In the genomic region with DNA sequence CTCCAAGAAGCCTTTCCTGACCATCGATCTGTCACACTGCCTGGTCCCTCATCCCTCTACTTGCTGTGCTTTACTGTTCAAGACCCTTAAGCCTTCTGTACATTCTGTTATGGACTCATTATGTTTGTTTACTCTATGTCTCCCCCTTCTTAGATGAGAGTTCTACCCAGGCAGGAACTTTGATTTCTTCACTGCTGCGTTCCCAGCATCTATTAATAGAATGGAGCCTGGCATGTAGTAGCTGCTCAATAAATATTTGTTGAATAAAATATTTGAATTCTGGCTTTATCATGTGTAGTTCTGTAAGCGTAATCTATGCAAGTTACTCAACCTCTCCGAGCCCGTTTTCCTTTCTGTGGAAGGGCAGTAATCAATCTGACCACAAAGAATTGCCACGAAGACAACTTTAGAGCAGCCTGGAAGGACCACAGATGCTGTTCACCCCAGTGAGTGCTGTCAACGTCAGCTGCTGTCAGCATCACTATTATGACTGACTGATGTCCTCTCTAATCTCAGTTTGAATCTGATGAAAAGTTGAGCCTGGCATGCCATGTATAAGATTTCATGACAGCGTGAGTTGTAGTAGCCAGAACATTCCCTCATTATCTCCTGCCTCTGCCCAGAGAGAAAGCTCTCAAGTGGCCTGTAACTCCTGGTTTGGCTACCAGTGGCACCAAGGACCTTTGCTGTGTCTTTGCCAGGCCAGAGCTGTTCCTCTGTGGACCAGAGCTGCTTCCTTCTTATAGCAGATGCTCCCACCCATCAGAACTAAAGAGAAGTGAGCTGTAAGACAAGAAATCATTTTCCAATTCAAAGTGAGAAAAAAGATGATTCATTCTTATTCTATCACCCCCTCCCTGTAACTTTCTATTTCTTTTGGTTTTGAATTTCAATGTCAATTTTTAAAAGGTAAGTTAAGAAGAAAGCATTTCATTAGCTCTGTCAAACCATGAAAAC, we compare ENCODE assay signal across 2 cellular contexts.
TF ChIP-seq lines count a peak whose summit lies in the region.

No MANE protein-coding gene starts in this region.

TF ChIP-seq in GM12878, 131 proteins besides CTCF, POLR2A, EP300 and RAD21:
- peak; percentile 28; the same call in 1 of the 2 replicates for TF ChIP-seq RUNX3 (IDR thresholded peaks at IDR 0.05; ENCODE audit: low read length)
- TF ChIP-seq, protein P1, sequence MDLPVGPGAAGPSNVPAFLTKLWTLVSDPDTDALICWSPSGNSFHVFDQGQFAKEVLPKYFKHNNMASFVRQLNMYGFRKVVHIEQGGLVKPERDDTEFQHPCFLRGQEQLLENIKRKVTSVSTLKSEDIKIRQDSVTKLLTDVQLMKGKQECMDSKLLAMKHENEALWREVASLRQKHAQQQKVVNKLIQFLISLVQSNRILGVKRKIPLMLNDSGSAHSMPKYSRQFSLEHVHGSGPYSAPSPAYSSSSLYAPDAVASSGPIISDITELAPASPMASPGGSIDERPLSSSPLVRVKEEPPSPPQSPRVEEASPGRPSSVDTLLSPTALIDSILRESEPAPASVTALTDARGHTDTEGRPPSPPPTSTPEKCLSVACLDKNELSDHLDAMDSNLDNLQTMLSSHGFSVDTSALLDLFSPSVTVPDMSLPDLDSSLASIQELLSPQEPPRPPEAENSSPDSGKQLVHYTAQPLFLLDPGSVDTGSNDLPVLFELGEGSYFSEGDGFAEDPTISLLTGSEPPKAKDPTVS (IDR thresholded peaks at IDR 0.05; ENCODE audit: low read depth, low read length): no peak

TF ChIP-seq in SK-N-SH, 30 proteins besides CTCF, POLR2A, EP300 and RAD21:
- TF ChIP-seq ELF1 (IDR thresholded peaks at IDR 0.05) (no peak), SIN3A (IDR thresholded peaks at IDR 0.05; ENCODE audit: borderline replicate concordance, low read depth, low read length) (no peak), GABPA (IDR thresholded peaks at IDR 0.05; ENCODE audit: low read depth) (no peak), FOSL2 (IDR thresholded peaks at IDR 0.05; ENCODE audit: borderline replicate concordance, low read depth) (no peak), POLR2AphosphoS5 (IDR thresholded peaks at IDR 0.05; ENCODE audit: low read depth, low read length) (no peak), SMC3 (IDR thresholded peaks at IDR 0.05; ENCODE audit: low read depth, low read length) (no peak), YY1 (IDR thresholded peaks at IDR 0.05; ENCODE audit: low read depth) (no peak), FOXJ3 (CRISPR knock-in tag; IDR thresholded peaks at IDR 0.05) (no peak), EZH2phosphoT487 (IDR thresholded peaks at IDR 0.05; ENCODE audit: borderline replicate concordance, low read depth) (no peak), FOXM1 (IDR thresholded peaks at IDR 0.05; ENCODE audit: low read depth) (no peak), TCF12 (IDR thresholded peaks at IDR 0.05) (no peak), MXI1 (IDR thresholded peaks at IDR 0.05; ENCODE audit: low read depth, low read length) (no peak), NRF1 (IDR thresholded peaks at IDR 0.05; ENCODE audit: low read depth, low read length) (no peak), RXRA (IDR thresholded peaks at IDR 0.05; ENCODE audit: borderline replicate concordance, low read depth) (no peak)
- TF ChIP-seq, protein P2, sequence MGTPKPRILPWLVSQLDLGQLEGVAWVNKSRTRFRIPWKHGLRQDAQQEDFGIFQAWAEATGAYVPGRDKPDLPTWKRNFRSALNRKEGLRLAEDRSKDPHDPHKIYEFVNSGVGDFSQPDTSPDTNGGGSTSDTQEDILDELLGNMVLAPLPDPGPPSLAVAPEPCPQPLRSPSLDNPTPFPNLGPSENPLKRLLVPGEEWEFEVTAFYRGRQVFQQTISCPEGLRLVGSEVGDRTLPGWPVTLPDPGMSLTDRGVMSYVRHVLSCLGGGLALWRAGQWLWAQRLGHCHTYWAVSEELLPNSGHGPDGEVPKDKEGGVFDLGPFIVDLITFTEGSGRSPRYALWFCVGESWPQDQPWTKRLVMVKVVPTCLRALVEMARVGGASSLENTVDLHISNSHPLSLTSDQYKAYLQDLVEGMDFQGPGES (IDR thresholded peaks at IDR 0.05; ENCODE audit: low read depth, low read length): no peak
- TF ChIP-seq, protein P3, sequence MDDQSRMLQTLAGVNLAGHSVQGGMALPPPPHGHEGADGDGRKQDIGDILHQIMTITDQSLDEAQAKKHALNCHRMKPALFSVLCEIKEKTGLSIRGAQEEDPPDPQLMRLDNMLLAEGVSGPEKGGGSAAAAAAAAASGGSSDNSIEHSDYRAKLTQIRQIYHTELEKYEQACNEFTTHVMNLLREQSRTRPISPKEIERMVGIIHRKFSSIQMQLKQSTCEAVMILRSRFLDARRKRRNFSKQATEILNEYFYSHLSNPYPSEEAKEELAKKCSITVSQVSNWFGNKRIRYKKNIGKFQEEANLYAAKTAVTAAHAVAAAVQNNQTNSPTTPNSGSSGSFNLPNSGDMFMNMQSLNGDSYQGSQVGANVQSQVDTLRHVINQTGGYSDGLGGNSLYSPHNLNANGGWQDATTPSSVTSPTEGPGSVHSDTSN (IDR thresholded peaks at IDR 0.05): no peak
